Comparison of ENCODE assay signal across 16 cellular contexts in genomic region chr3:174951023-174951422, GRCh38.
DNase-seq lines count a peak whose midpoint lies in the region; ATAC-seq, FAIRE-seq and TF ChIP-seq lines count a peak whose summit lies in the region.
"Had no signal": no experiment of that assay in that cellular context is flagged by ENCODE, and none has a peak within 500 bp of the region (broad histone marks: within the 10 kb centered on the region; RNA-seq: fewer than 3 reads in every experiment).

No MANE protein-coding gene starts in this region.

- TF ChIP-seq POLR2A in endothelial cell of umbilical vein (IDR thresholded peaks at IDR 0.05; ENCODE audit: low read depth, low read length): no peak

- H3K27me3 ChIP-seq in endothelial cell of umbilical vein (ENCODE audit: control insufficient read depth in 2 of 2, insufficient read depth in 2 of 2, low read length in 2 of 2): no peaks in the 10 kb centered on the region
- H3K27me3 ChIP-seq: BE2C had no signal

- no peak overlapping the region for H2AFZ ChIP-seq in endothelial cell of umbilical vein (ENCODE audit: low read depth, low read length)

- H3K9ac ChIP-seq in endothelial cell of umbilical vein (replicated peaks; ENCODE audit: extremely low read depth, insufficient read depth, low read length): peak overlapping the region; percentile 26

- FAIRE-seq in RCC 7860 (lab: Jason Lieb, UNC) (peak; percentile 92), endothelial cell of umbilical vein (lab: Jason Lieb, UNC) (peak; percentile 74)

- H3K4me3 ChIP-seq in endothelial cell of umbilical vein (replicated peaks in 1 of 3; ENCODE audit: insufficient read depth in 1 of 3, low read depth in 1 of 3, low read length in 3 of 3): no peak overlapping the region

- peak overlapping the region; percentile 22 for H3K4me2 ChIP-seq in endothelial cell of umbilical vein (ENCODE audit: insufficient read depth, low read length)

- CTCF ChIA-PET in endothelial cell of umbilical vein (lab: Charles Lee): interaction anchor here (1.0 to 1.2 kb wide), 2 partner anchors 16 to 93 kb away, joined by 3 read pairs; no protein-coding TSS in a partner anchor

- peak overlapping the region; percentile 85 for H3K27ac ChIP-seq in endothelial cell of umbilical vein (ENCODE audit: insufficient read depth, low read depth, low read length)

- dilution Hi-C loops in endothelial cell of umbilical vein (cut with MboI; ENCODE audit: extremely low pct_ligation_motif_present, low sequenced_read_pairs): no loop called here

- H3K9me3 ChIP-seq in endothelial cell of umbilical vein (replicated peaks; ENCODE audit: control insufficient read depth, insufficient read depth, low read length): no peaks in the 10 kb centered on the region
- H3K9me3 ChIP-seq: BE2C had no signal

- TF ChIP-seq CTCF in endothelial cell of umbilical vein (IDR thresholded peaks at IDR 0.05; ENCODE audit: extremely low read depth in 1 of 2, insufficient read depth in 1 of 2, low read depth in 1 of 2, low read length in 2 of 2): no peak

- POLR2A ChIA-PET in endothelial cell of umbilical vein (lab: Charles Lee): no interaction called here

- no peaks in the 10 kb centered on the region for H3K36me3 ChIP-seq in endothelial cell of umbilical vein (ENCODE audit: control insufficient read depth in 2 of 2, extremely low read depth in 1 of 2, insufficient read depth in 2 of 2, low read length in 2 of 2)
- H3K36me3 ChIP-seq: BE2C had no signal

- intact Hi-C loops in endothelial cell of umbilical vein (cut with micrococcal nuclease) (no loop called here), left ventricle myocardium superior (cut with micrococcal nuclease) (no loop called here), posterior vena cava (cut with DNase I) (no loop called here)

- BruUV-seq in endothelial cell of umbilical vein (replicated peaks; lab: Mats Ljungman, UMichigan): no TSS peak

- no peaks in the 10 kb centered on the region for H3K9me1 ChIP-seq in endothelial cell of umbilical vein (replicated peaks; ENCODE audit: control insufficient read depth, extremely low read depth, insufficient read depth, low read length)

- ATAC-seq in left ventricle myocardium superior: no peak
- ATAC-seq: stimulated activated memory B cell treated with anti-CD40 and anti-IgM and Interleukin-4, amounts not matched to agents 10 μg/mL and 1 μg/mL and 100 μg/mL, for 72 hours had no signal

- DNase-seq in Daoy (ENCODE audit: low read depth): peak; percentile 21
- DNase-seq in RCC 7860 (ENCODE audit: low spot score): peak; percentile 77
- peak; percentile 76 for DNase-seq in endothelial cell of umbilical vein (ENCODE audit: low read depth, low spot score)
- DNase-seq in non-pigmented ciliary epithelial cell (ENCODE audit: low read depth): peak; percentile 82
- no peak for DNase-seq in T-helper 9 cell
- no peak for DNase-seq in left ventricle myocardium superior
- no peak for DNase-seq in posterior vena cava (ENCODE audit: low spot score)
- no peak for DNase-seq in NCI-H1417 treated with DMSO at 0.1 percent for 48 hours (lab: John Stamatoyannopoulos, UW)
- DNase-seq: activated naive CD4-positive, alpha-beta T cell treated with anti-CD3 and anti-CD28 coated beads, Interleukin-2, amount 10 ng/mL, durations not matched to agents 7 days and 5 days; BE2C; NCI-H146; NCI-H526; retina; Right ventricle myocardium superior; stimulated activated CD4-positive, alpha-beta T cell treated with anti-CD3 and anti-CD28 coated beads, Interleukin-4, amount 100 ng/mL, for 24 hours had no signal

- peaks cover 35% of the 10 kb centered on the region for H3K4me1 ChIP-seq in endothelial cell of umbilical vein (ENCODE audit: control insufficient read depth, extremely low read depth, insufficient read depth, low read length)

- no peaks in the 10 kb centered on the region for H4K20me1 ChIP-seq in endothelial cell of umbilical vein (replicated peaks; ENCODE audit: control insufficient read depth, extremely low read depth, insufficient read depth, low read length)

- no peaks in the 10 kb centered on the region for H3K79me2 ChIP-seq in endothelial cell of umbilical vein (ENCODE audit: control insufficient read depth, insufficient read depth, low read length)

TF ChIP-seq in endothelial cell of umbilical vein, 7 proteins besides CTCF, POLR2A, EP300 and RAD21:
- no peak for TF ChIP-seq POLR2AphosphoS5 (IDR thresholded peaks at IDR 0.05; ENCODE audit: insufficient read depth, low read depth, low read length)
- TF ChIP-seq GATA2 (IDR thresholded peaks at IDR 0.05; ENCODE audit: insufficient read depth, insufficient read length, low read depth, low read length): no peak
- peak; percentile 93 for TF ChIP-seq FOS (IDR thresholded peaks at IDR 0.05; ENCODE audit: borderline replicate concordance, insufficient read depth, low read length)
- TF ChIP-seq EZH2 (IDR thresholded peaks at IDR 0.05; ENCODE audit: borderline replicate concordance, low read depth, low read length, severe bottlenecking): no peak
- TF ChIP-seq MYC (IDR thresholded peaks at IDR 0.05; ENCODE audit: low read depth, low read length): no peak
- no peak for TF ChIP-seq MAX (IDR thresholded peaks at IDR 0.05; ENCODE audit: insufficient read depth, insufficient read length)
- peak; percentile 96 for TF ChIP-seq JUN (IDR thresholded peaks at IDR 0.05; ENCODE audit: borderline replicate concordance, insufficient read depth, insufficient read length, low read depth)

Comparison
In these comparisons a context has a peak if more than half of its experiments do, and no peak if none do; other contexts are left out.
1. DNase-seq: peak in Daoy (single experiment), RCC 7860 (single experiment), endothelial cell of umbilical vein (single experiment) and non-pigmented ciliary epithelial cell (single experiment); none in T-helper 9 cell (single experiment), left ventricle myocardium superior (single experiment), posterior vena cava (single experiment) and NCI-H1417 treated with DMSO at 0.1 percent for 48 hours (single experiment).